In genomic region chr4:46993075-46994006, GRCh38 we compare ENCODE assay signal across 8 cellular contexts.
A peak's percentile ranks its signal among the peaks of the same experiment; 100 is the strongest.
DNase-seq lines count a peak whose midpoint lies in the region; ATAC-seq lines count a peak whose summit lies in the region.
"Had no signal": no experiment of that assay in that cellular context is flagged by ENCODE, and none has a peak within 500 bp of the region (broad histone marks: within the 10 kb centered on the region; RNA-seq: fewer than 3 reads in every experiment).

TSS of gene GABRA4 (minus strand) at chr4:46993581. CDS start at chr4:46993424, 157 bp downstream.

- peaks cover 22% of the 10 kb centered on the region for H3K4me1 Mint-ChIP-seq in stimulated activated naive CD8-positive, alpha-beta T cell treated with anti-CD3 and anti-CD28 coated beads, Interleukin-15, amount 100 ng/mL, for 72 hours

- peaks cover 13% of the 10 kb centered on the region for H3K4me1 ChIP-seq in adipocyte (ENCODE audit: control insufficient read depth, insufficient read depth, low read length)

- H3K36me3 ChIP-seq in adipocyte (ENCODE audit: control insufficient read depth, insufficient read depth, low read length, severe bottlenecking): no peaks in the 10 kb centered on the region

- peaks cover 44% of the 10 kb centered on the region for H3K27me3 Mint-ChIP-seq in stimulated activated naive CD8-positive, alpha-beta T cell treated with anti-CD3 and anti-CD28 coated beads, Interleukin-15, amount 100 ng/mL, for 72 hours

- H3K27ac Mint-ChIP-seq in stimulated activated naive CD8-positive, alpha-beta T cell treated with anti-CD3 and anti-CD28 coated beads, Interleukin-15, amount 100 ng/mL, for 72 hours: peak within 1 kb of the TSS in 1 of 2 donors; percentile 66

- ATAC-seq in HG02798 (IDR thresholded peaks at IDR 0.05; ENCODE audit: poor library complexity, unreplicated experiment) (peak; percentile 37), GM18873 (IDR thresholded peaks at IDR 0.05; ENCODE audit: low FRiP score, unreplicated experiment) (no peak)
- ATAC-seq in stimulated activated naive CD8-positive, alpha-beta T cell treated with anti-CD3 and anti-CD28 coated beads, Interleukin-15, amount 100 ng/mL, for 72 hours: peak; percentile 65

- H3K9me3 ChIP-seq in adipocyte (ENCODE audit: control insufficient read depth, low read length): no peaks in the 10 kb centered on the region

- H3K4me3 ChIP-seq in adipocyte (ENCODE audit: low read length) (peak within 1 kb of the TSS; percentile 52), iPS-11a (ENCODE audit: low read depth, low read length) (peak within 1 kb of the TSS; percentile 70)

- H3K4me3 Mint-ChIP-seq in stimulated activated naive CD8-positive, alpha-beta T cell treated with anti-CD3 and anti-CD28 coated beads, Interleukin-15, amount 100 ng/mL, for 72 hours: peak within 1 kb of the TSS; percentile 56 to 69

- H3K27me3 ChIP-seq in adipocyte (replicated peaks; ENCODE audit: control insufficient read depth, insufficient read depth, low read length): peaks cover 64% of the 10 kb centered on the region

- DNase-seq in adipocyte (ENCODE audit: low read depth) (no peak), NCI-H1417 treated with DMSO at 0.1 percent for 48 hours (lab: John Stamatoyannopoulos, UW) (no peak), NCI-H2227 treated with DMSO at 0.1 percent for 48 hours (lab: John Stamatoyannopoulos, UW) (no peak)
- no peak for DNase-seq in stimulated activated naive CD8-positive, alpha-beta T cell treated with anti-CD3 and anti-CD28 coated beads, Interleukin-15, amount 100 ng/mL, for 72 hours

- no peaks in the 10 kb centered on the region for H3K9me3 Mint-ChIP-seq in stimulated activated naive CD8-positive, alpha-beta T cell treated with anti-CD3 and anti-CD28 coated beads, Interleukin-15, amount 100 ng/mL, for 72 hours

- H3K9ac ChIP-seq in adipocyte (ENCODE audit: low read length): no peak within 1 kb of the TSS
- H3K9ac ChIP-seq: KMS-11 had no signal
